In the genomic region with DNA sequence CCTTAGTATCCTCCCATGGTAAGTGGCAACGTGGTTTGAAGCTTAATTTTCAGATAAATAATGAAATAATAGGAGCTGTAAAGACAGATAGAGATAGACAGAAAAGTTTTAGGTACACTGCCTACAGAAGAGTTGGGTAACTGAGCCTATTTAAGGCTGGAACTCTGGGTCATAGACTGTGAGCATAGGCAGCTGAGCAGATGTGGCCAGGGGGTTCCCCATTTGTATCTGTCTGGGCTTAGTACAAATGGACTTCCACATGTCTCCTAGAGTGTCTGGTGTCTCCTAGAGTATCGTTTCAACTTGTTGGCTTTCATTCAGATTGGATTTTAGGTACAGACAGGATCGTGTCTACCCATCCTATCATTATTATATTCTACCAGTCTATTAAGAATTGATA, we compare ENCODE assay signal across 27 cellular contexts.
"Had no signal": no experiment of that assay in that cellular context is flagged by ENCODE, and none has a peak within 500 bp of the region (broad histone marks: within the 10 kb centered on the region; RNA-seq: fewer than 3 reads in every experiment).

No MANE protein-coding gene starts in this region.

- H3K9me3 ChIP-seq: ovary, right lobe of liver, thoracic aorta, thyroid gland, upper lobe of left lung, vagina had no signal

- H3K36me3 ChIP-seq: neural progenitor cell, ovary, right lobe of liver, sigmoid colon, stomach, thoracic aorta, thyroid gland, tibial nerve, upper lobe of left lung, vagina had no signal

- H3K4me1 ChIP-seq: neural progenitor cell, parathyroid adenoma, psoas muscle, right lobe of liver, sigmoid colon, stomach, thyroid gland, tibial nerve, upper lobe of left lung, vagina had no signal

- DNase-seq: natural killer cell; occipital lobe; ovary; posterior cingulate gyrus; psoas muscle; right cardiac atrium; right lobe of liver; sigmoid colon; small intestine; stimulated activated CD4-positive, alpha-beta T cell treated with anti-CD3 and anti-CD28 coated beads, Interleukin-15, amount 100 ng/mL, for 24 hours; stimulated activated CD4-positive, alpha-beta T cell treated with anti-CD3 and anti-CD28 coated beads, Interleukin-2, amount 100 ng/mL, for 24 hours; stimulated activated CD4-positive, alpha-beta T cell treated with anti-CD3 and anti-CD28 coated beads, Interleukin-2, amount 100 ng/mL, for 48 hours; stimulated activated CD4-positive, alpha-beta T cell treated with anti-CD3 and anti-CD28 coated beads, Interleukin-4, amount 100 ng/mL, for 24 hours; stimulated activated naive CD4-positive, alpha-beta T cell treated with Interleukin-2 at 50 U/mL for 16 hours; stomach; thyroid gland; trophoblast cell; upper lobe of left lung had no signal

- H3K27ac Mint-ChIP-seq: natural killer cell; nephron; neural progenitor cell; progenitor cell of endocrine pancreas; stimulated activated effector memory CD8-positive, alpha-beta T cell treated with anti-CD3 and anti-CD28 coated beads, Interleukin-12 subunit alpha, Interleukin-12 subunit beta, amount 100 ng/mL, for 72 hours; stimulated activated naive CD8-positive, alpha-beta T cell treated with anti-CD3 and anti-CD28 coated beads, Interleukin-15, Interleukin-2, amounts not matched to agents 100 ng/mL and 50 ng/mL, for 24 hours had no signal

- H3K4me1 Mint-ChIP-seq: natural killer cell; nephron; neural progenitor cell; stimulated activated effector memory CD8-positive, alpha-beta T cell treated with anti-CD3 and anti-CD28 coated beads, Interleukin-12 subunit alpha, Interleukin-12 subunit beta, amount 100 ng/mL, for 72 hours had no signal

- H3K4me3 ChIP-seq: neural progenitor cell, ovary, psoas muscle, right lobe of liver, sigmoid colon, stomach, thoracic aorta, thyroid gland, tibial nerve, upper lobe of left lung, vagina had no signal

- H3K27ac ChIP-seq: neural progenitor cell, ovary, parathyroid adenoma, psoas muscle, right lobe of liver, sigmoid colon, stomach, thoracic aorta, thyroid gland, tibial nerve, upper lobe of left lung, vagina had no signal

- H3K79me2 ChIP-seq: parathyroid adenoma had no signal

- H2AFZ ChIP-seq: neural progenitor cell, parathyroid adenoma had no signal

- ATAC-seq: natural killer cell; psoas muscle; right cardiac atrium; right lobe of liver; stimulated activated effector memory CD8-positive, alpha-beta T cell treated with anti-CD3 and anti-CD28 coated beads, Interleukin-12 subunit alpha, Interleukin-12 subunit beta, amount 100 ng/mL, for 72 hours had no signal

- H3K36me3 Mint-ChIP-seq: natural killer cell; neural progenitor cell; stimulated activated effector memory CD8-positive, alpha-beta T cell treated with anti-CD3 and anti-CD28 coated beads, Interleukin-12 subunit alpha, Interleukin-12 subunit beta, amount 100 ng/mL, for 72 hours had no signal

- H3K9ac ChIP-seq: neural progenitor cell, parathyroid adenoma had no signal

- H3K27me3 ChIP-seq: neural progenitor cell, ovary, right lobe of liver, sigmoid colon, stomach, thyroid gland, tibial nerve, upper lobe of left lung, vagina had no signal

- H3K4me3 Mint-ChIP-seq: natural killer cell; nephron; neural progenitor cell; stimulated activated effector memory CD8-positive, alpha-beta T cell treated with anti-CD3 and anti-CD28 coated beads, Interleukin-12 subunit alpha, Interleukin-12 subunit beta, amount 100 ng/mL, for 72 hours; stimulated activated naive CD8-positive, alpha-beta T cell treated with anti-CD3 and anti-CD28 coated beads, Interleukin-15, Interleukin-2, amounts not matched to agents 100 ng/mL and 50 ng/mL, for 24 hours had no signal

- H3K4me2 ChIP-seq: neural progenitor cell had no signal
